Comparison of ENCODE assay signal across 1 cellular context in genomic region chr3:74106882-74107281, GRCh38.
TF ChIP-seq lines count a peak whose summit lies in the region.

No MANE protein-coding gene starts in this region.

TF ChIP-seq in IMR-90, 13 proteins besides CTCF, POLR2A, EP300 and RAD21:
- TF ChIP-seq USF2 (IDR thresholded peaks at IDR 0.05; ENCODE audit: low read depth, low read length) (no peak), MXI1 (IDR thresholded peaks at IDR 0.05; ENCODE audit: borderline replicate concordance, low read depth, low read length) (no peak), RCOR1 (IDR thresholded peaks at IDR 0.05; ENCODE audit: insufficient replicate concordance, low read length) (no peak), ELK1 (IDR thresholded peaks at IDR 0.05; ENCODE audit: borderline replicate concordance, low read depth, low read length) (no peak), CHD1 (IDR thresholded peaks at IDR 0.05; ENCODE audit: low read depth, low read length) (no peak), MAZ (IDR thresholded peaks at IDR 0.05; ENCODE audit: borderline replicate concordance, low read depth, low read length) (no peak), CEBPB (IDR thresholded peaks at IDR 0.05; ENCODE audit: low read depth, low read length) (no peak), SMC3 (IDR thresholded peaks at IDR 0.05; ENCODE audit: low read depth, low read length) (no peak), NFE2L2 (IDR thresholded peaks at IDR 0.05; ENCODE audit: low read depth, low read length) (no peak), MAFK (IDR thresholded peaks at IDR 0.05; ENCODE audit: low read depth, low read length) (no peak), FOS (IDR thresholded peaks at IDR 0.05; ENCODE audit: low read depth, low read length) (no peak), RFX5 (IDR thresholded peaks at IDR 0.05; ENCODE audit: low read depth, low read length) (no peak), BHLHE40 (IDR thresholded peaks at IDR 0.05; ENCODE audit: low read depth, low read length) (no peak)
